In genomic region chr4:184421558-184422155, GRCh38 we compare ENCODE assay signal across 14 cellular contexts. TPM values are rescaled to one million over a fixed set of nuclear protein-coding genes. Genes with fewer than 3 reads are reported as not detected.
A peak's percentile ranks its signal among the peaks of the same experiment; 100 is the strongest.
DNase-seq lines count a peak whose midpoint lies in the region; ATAC-seq and TF ChIP-seq lines count a peak whose summit lies in the region.
"Had no signal": no experiment of that assay in that cellular context is flagged by ENCODE, and none has a peak within 500 bp of the region (broad histone marks: within the 10 kb centered on the region; RNA-seq: fewer than 3 reads in every experiment).

No MANE protein-coding gene starts in this region.

- peak; percentile 36 for ATAC-seq in GM19351 (IDR thresholded peaks at IDR 0.05; ENCODE audit: unreplicated experiment)
- peak; percentile 16 for ATAC-seq in memory B cell (ENCODE audit: low read depth)
- ATAC-seq: Panc1 had no signal

- H3K4me3 Mint-ChIP-seq in CD8-positive, alpha-beta memory T cell = peak overlapping the region; percentile 57 to 81 (median 71)
- H3K4me3 Mint-ChIP-seq in T-helper 2 cell treated with Interferon-gamma antibody and Interleukin-4, amounts not matched to agents 5 μg/mL and 100 μg/mL, for 36 hours = peak overlapping the region; percentile 72
- peak overlapping the region; percentile 76 for H3K4me3 Mint-ChIP-seq in memory B cell

- CTCF ChIA-PET in CD8-positive, alpha-beta memory T cell (lab: Charles Lee) = interaction anchor here (1.6 kb wide), 1 partner anchor 158 kb away, joined by 7 read pairs; no protein-coding TSS in a partner anchor

- H3K27me3 ChIP-seq in CD8-positive, alpha-beta memory T cell (ENCODE audit: insufficient read depth, low read length, poor library complexity, severe bottlenecking) = no peaks in the 10 kb centered on the region
- H3K27me3 ChIP-seq: stomach had no signal

- POLR2A ChIA-PET in CD8-positive, alpha-beta memory T cell (lab: Charles Lee) = interaction anchor here (0.7 to 2.4 kb wide), 2 partner anchors 53 to 157 kb away, joined by 3 to 8 read pairs; partner anchors contain the start of gene IRF2

- peaks cover 8 to 71% (median 28%) of the 10 kb centered on the region in 3 donors for H3K36me3 Mint-ChIP-seq in CD8-positive, alpha-beta memory T cell
- peaks cover 69% of the 10 kb centered on the region for H3K36me3 Mint-ChIP-seq in T-helper 2 cell treated with Interferon-gamma antibody and Interleukin-4, amounts not matched to agents 5 μg/mL and 100 μg/mL, for 36 hours (ENCODE audit: low read depth)
- H3K36me3 Mint-ChIP-seq in memory B cell = peaks cover 30% of the 10 kb centered on the region

- no peak overlapping the region for H3K27ac ChIP-seq in CD8-positive, alpha-beta memory T cell (ENCODE audit: low read depth, low read length)
- H3K27ac ChIP-seq: lower lobe of right lung, parathyroid adenoma had no signal

- peaks cover 51% of the 10 kb centered on the region for H3K4me1 ChIP-seq in CD8-positive, alpha-beta memory T cell (ENCODE audit: insufficient read depth, low read length)
- H3K4me1 ChIP-seq: parathyroid adenoma had no signal

- no peak for DNase-seq in CD8-positive, alpha-beta memory T cell
- DNase-seq in T-helper 2 cell treated with Interferon-gamma antibody and Interleukin-4, amounts not matched to agents 5 μg/mL and 100 μg/mL, for 36 hours (ENCODE audit: low spot score) = peak; percentile 42
- DNase-seq in memory B cell (ENCODE audit: low spot score in 2 of 2) (no peak), globus pallidus (ENCODE audit: low spot score) (no peak), amygdala (lab: John Stamatoyannopoulos, UW) (no peak), GM13977 (ENCODE audit: low spot score) (no peak)
- no peak for DNase-seq in stimulated activated naive CD4-positive, alpha-beta T cell (lab: John Stamatoyannopoulos, UW)
- DNase-seq: activated CD8-positive, alpha-beta memory T cell treated with anti-CD3 and anti-CD28 coated beads, Interleukin-2, amount 50 U/mL, for 48 hours; KBM-7; lower lobe of right lung; stomach had no signal

- H3K36me3 ChIP-seq in CD8-positive, alpha-beta memory T cell (ENCODE audit: insufficient read depth, low read length) = peaks cover 23% of the 10 kb centered on the region

- H3K9me3 Mint-ChIP-seq in CD8-positive, alpha-beta memory T cell = peaks cover 0 to 6% (median 0%) of the 10 kb centered on the region in 5 donors
- H3K9me3 Mint-ChIP-seq in T-helper 2 cell treated with Interferon-gamma antibody and Interleukin-4, amounts not matched to agents 5 μg/mL and 100 μg/mL, for 36 hours = peaks cover 4% of the 10 kb centered on the region
- peaks cover 2% of the 10 kb centered on the region for H3K9me3 Mint-ChIP-seq in memory B cell

- in situ Hi-C loops in GM13977 (cut with MboI; ENCODE audit: low pct_unique_long_range_greater_than_20kb, low sequenced_read_pairs, unreplicated experiment) = no loop called here

- H3K27me3 Mint-ChIP-seq in CD8-positive, alpha-beta memory T cell = no peaks in the 10 kb centered on the region
- H3K27me3 Mint-ChIP-seq in T-helper 2 cell treated with Interferon-gamma antibody and Interleukin-4, amounts not matched to agents 5 μg/mL and 100 μg/mL, for 36 hours (ENCODE audit: low read depth) = no peaks in the 10 kb centered on the region
- no peaks in the 10 kb centered on the region for H3K27me3 Mint-ChIP-seq in memory B cell

- peak overlapping the region; percentile 87 to 97 (median 92) for H3K27ac Mint-ChIP-seq in CD8-positive, alpha-beta memory T cell
- peak overlapping the region; percentile 88 for H3K27ac Mint-ChIP-seq in T-helper 2 cell treated with Interferon-gamma antibody and Interleukin-4, amounts not matched to agents 5 μg/mL and 100 μg/mL, for 36 hours
- peak overlapping the region; percentile 82 for H3K27ac Mint-ChIP-seq in memory B cell

- H3K9me3 ChIP-seq in CD8-positive, alpha-beta memory T cell (ENCODE audit: low read length) = no peaks in the 10 kb centered on the region
- H3K9me3 ChIP-seq: lower lobe of right lung had no signal

- H3K4me3 ChIP-seq in CD8-positive, alpha-beta memory T cell (ENCODE audit: low read length) = peak overlapping the region; percentile 26
- H3K4me3 ChIP-seq: lower lobe of right lung, stomach had no signal

- H3K4me1 Mint-ChIP-seq in CD8-positive, alpha-beta memory T cell = peaks cover 69 to 97% (median 85%) of the 10 kb centered on the region in 3 donors
- H3K4me1 Mint-ChIP-seq in T-helper 2 cell treated with Interferon-gamma antibody and Interleukin-4, amounts not matched to agents 5 μg/mL and 100 μg/mL, for 36 hours (ENCODE audit: low read depth) = peaks cover 65% of the 10 kb centered on the region
- peaks cover 44% of the 10 kb centered on the region for H3K4me1 Mint-ChIP-seq in memory B cell

- TF ChIP-seq CTCF in GM13977 (IDR thresholded peaks at IDR 0.05; ENCODE audit: extremely low read depth, insufficient read depth, missing control alignments) = no peak

RNA-seq across cellular contexts. Expression of gene IRF2, which starts 52.7 kb away (rescaled TPM):
- 10 to 100 TPM; 44.1 to 44.3 TPM for total RNA-seq in CD8-positive, alpha-beta memory T cell
- polyA plus RNA-seq in CD8-positive, alpha-beta memory T cell = 79.3 TPM
